ENCODE assay signal across 2 cellular contexts in the genomic region with DNA sequence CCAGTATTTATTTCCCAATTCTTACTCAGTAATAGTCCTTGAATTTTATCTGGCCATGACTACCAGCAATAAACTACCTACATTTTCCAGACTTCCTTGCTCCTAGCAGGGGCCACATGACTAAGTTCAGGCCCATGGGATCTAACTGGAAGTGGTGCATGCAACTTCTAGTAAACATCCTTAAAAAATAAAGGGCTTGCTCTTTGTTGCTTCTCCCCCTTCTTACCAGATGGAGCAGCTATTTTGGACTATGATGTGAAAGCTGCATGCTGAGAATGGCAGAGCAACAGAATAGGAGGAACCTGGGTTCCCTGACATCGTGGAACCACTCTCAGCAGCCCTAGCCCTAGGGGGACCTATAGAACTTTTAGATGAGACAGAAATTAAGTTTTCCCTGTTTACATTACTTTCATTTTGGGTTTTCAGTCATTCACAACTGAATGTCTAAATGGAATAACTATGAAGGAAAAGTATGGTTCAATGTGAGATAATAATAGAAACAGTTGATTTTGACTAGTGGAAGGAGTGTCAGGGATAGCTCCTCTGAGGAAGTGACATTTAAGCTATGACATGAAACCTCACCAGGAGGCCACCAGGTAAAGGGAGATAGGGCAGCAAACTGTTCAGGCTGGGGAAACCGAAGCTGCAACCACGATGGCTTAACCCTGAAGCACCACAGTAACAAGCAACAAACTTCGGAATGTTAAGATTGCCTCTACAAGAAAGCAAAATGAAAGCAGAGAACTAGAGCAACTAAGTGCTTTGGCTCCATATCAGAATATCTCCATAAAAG.
TF ChIP-seq lines count a peak whose summit lies in the region.

No MANE protein-coding gene starts in this region.

TF ChIP-seq in K562, 482 proteins besides CTCF, POLR2A, EP300 and RAD21 (continued from another document):
- TF ChIP-seq, protein P1, sequence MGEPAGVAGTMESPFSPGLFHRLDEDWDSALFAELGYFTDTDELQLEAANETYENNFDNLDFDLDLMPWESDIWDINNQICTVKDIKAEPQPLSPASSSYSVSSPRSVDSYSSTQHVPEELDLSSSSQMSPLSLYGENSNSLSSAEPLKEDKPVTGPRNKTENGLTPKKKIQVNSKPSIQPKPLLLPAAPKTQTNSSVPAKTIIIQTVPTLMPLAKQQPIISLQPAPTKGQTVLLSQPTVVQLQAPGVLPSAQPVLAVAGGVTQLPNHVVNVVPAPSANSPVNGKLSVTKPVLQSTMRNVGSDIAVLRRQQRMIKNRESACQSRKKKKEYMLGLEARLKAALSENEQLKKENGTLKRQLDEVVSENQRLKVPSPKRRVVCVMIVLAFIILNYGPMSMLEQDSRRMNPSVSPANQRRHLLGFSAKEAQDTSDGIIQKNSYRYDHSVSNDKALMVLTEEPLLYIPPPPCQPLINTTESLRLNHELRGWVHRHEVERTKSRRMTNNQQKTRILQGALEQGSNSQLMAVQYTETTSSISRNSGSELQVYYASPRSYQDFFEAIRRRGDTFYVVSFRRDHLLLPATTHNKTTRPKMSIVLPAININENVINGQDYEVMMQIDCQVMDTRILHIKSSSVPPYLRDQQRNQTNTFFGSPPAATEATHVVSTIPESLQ (CRISPR knock-in tag; IDR thresholded peaks at IDR 0.05), result 0 out of 2 replicates have a peak, but pooled peaks have one; percentile 36
- TF ChIP-seq, protein P2, sequence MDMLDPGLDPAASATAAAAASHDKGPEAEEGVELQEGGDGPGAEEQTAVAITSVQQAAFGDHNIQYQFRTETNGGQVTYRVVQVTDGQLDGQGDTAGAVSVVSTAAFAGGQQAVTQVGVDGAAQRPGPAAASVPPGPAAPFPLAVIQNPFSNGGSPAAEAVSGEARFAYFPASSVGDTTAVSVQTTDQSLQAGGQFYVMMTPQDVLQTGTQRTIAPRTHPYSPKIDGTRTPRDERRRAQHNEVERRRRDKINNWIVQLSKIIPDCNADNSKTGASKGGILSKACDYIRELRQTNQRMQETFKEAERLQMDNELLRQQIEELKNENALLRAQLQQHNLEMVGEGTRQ (CRISPR knock-in tag; IDR thresholded peaks at IDR 0.05), result peak; percentile 6; the same call in 1 of the 2 replicates
- TF ChIP-seq, protein P3, sequence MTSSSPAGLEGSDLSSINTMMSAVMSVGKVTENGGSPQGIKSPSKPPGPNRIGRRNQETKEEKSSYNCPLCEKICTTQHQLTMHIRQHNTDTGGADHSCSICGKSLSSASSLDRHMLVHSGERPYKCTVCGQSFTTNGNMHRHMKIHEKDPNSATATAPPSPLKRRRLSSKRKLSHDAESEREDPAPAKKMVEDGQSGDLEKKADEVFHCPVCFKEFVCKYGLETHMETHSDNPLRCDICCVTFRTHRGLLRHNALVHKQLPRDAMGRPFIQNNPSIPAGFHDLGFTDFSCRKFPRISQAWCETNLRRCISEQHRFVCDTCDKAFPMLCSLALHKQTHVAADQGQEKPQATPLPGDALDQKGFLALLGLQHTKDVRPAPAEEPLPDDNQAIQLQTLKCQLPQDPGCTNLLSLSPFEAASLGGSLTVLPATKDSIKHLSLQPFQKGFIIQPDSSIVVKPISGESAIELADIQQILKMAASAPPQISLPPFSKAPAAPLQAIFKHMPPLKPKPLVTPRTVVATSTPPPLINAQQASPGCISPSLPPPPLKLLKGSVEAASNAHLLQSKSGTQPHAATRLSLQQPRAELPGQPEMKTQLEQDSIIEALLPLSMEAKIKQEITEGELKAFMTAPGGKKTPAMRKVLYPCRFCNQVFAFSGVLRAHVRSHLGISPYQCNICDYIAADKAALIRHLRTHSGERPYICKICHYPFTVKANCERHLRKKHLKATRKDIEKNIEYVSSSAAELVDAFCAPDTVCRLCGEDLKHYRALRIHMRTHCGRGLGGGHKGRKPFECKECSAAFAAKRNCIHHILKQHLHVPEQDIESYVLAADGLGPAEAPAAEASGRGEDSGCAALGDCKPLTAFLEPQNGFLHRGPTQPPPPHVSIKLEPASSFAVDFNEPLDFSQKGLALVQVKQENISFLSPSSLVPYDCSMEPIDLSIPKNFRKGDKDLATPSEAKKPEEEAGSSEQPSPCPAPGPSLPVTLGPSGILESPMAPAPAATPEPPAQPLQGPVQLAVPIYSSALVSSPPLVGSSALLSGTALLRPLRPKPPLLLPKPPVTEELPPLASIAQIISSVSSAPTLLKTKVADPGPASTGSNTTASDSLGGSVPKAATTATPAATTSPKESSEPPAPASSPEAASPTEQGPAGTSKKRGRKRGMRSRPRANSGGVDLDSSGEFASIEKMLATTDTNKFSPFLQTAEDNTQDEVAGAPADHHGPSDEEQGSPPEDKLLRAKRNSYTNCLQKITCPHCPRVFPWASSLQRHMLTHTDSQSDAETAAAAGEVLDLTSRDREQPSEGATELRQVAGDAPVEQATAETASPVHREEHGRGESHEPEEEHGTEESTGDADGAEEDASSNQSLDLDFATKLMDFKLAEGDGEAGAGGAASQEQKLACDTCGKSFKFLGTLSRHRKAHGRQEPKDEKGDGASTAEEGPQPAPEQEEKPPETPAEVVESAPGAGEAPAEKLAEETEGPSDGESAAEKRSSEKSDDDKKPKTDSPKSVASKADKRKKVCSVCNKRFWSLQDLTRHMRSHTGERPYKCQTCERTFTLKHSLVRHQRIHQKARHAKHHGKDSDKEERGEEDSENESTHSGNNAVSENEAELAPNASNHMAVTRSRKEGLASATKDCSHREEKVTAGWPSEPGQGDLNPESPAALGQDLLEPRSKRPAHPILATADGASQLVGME (CRISPR knock-in tag; IDR thresholded peaks at IDR 0.05), result no peak
- TF ChIP-seq TCF3 (CRISPR knock-in tag; IDR thresholded peaks at IDR 0.05) (peak; percentile 25; the same call in 1 of the 2 replicates), DPF2 (IDR thresholded peaks at IDR 0.05) (0 out of 2 replicates have a peak, but pooled peaks have one; percentile 24), STAT5A (IDR thresholded peaks at IDR 0.05; ENCODE audit: borderline replicate concordance, low read length) (no peak), FOXM1 (IDR thresholded peaks at IDR 0.05; ENCODE audit: low read depth) (no peak), FOXM1 (CRISPR knock-in tag; IDR thresholded peaks at IDR 0.05; ENCODE audit: low read depth) (no peak), CBFA2T3 (IDR thresholded peaks at IDR 0.05) (peak; percentile 30; the same call in 1 of the 2 replicates)
- TF ChIP-seq, protein P4, sequence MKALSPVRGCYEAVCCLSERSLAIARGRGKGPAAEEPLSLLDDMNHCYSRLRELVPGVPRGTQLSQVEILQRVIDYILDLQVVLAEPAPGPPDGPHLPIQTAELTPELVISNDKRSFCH (CRISPR knock-in tag; IDR thresholded peaks at IDR 0.05), result no peak
- TF ChIP-seq, protein P4 (tag; IDR thresholded peaks at IDR 0.05), result peak; percentile 40; the same call in 1 of the 2 replicates

TF ChIP-seq in SK-N-SH treated with all-trans-retinoic acid at 6 μM for 48 hours, 23 proteins besides CTCF, POLR2A, EP300 and RAD21 (continued from another document):
- TF ChIP-seq ZFP30 (CRISPR knock-in tag; IDR thresholded peaks at IDR 0.05), result no peak
- TF ChIP-seq, protein P5, sequence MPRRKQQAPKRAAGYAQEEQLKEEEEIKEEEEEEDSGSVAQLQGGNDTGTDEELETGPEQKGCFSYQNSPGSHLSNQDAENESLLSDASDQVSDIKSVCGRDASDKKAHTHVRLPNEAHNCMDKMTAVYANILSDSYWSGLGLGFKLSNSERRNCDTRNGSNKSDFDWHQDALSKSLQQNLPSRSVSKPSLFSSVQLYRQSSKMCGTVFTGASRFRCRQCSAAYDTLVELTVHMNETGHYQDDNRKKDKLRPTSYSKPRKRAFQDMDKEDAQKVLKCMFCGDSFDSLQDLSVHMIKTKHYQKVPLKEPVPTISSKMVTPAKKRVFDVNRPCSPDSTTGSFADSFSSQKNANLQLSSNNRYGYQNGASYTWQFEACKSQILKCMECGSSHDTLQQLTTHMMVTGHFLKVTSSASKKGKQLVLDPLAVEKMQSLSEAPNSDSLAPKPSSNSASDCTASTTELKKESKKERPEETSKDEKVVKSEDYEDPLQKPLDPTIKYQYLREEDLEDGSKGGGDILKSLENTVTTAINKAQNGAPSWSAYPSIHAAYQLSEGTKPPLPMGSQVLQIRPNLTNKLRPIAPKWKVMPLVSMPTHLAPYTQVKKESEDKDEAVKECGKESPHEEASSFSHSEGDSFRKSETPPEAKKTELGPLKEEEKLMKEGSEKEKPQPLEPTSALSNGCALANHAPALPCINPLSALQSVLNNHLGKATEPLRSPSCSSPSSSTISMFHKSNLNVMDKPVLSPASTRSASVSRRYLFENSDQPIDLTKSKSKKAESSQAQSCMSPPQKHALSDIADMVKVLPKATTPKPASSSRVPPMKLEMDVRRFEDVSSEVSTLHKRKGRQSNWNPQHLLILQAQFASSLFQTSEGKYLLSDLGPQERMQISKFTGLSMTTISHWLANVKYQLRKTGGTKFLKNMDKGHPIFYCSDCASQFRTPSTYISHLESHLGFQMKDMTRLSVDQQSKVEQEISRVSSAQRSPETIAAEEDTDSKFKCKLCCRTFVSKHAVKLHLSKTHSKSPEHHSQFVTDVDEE (CRISPR knock-in tag; IDR thresholded peaks at IDR 0.05), result no peak
- TF ChIP-seq PPARA (CRISPR knock-in tag; IDR thresholded peaks at IDR 0.05; ENCODE audit: borderline replicate concordance), result no peak
- no peak for TF ChIP-seq TCF4 (CRISPR knock-in tag; IDR thresholded peaks at IDR 0.05; ENCODE audit: borderline replicate concordance)
- no peak for TF ChIP-seq RARB (CRISPR knock-in tag; IDR thresholded peaks at IDR 0.05)
- TF ChIP-seq, protein P6, sequence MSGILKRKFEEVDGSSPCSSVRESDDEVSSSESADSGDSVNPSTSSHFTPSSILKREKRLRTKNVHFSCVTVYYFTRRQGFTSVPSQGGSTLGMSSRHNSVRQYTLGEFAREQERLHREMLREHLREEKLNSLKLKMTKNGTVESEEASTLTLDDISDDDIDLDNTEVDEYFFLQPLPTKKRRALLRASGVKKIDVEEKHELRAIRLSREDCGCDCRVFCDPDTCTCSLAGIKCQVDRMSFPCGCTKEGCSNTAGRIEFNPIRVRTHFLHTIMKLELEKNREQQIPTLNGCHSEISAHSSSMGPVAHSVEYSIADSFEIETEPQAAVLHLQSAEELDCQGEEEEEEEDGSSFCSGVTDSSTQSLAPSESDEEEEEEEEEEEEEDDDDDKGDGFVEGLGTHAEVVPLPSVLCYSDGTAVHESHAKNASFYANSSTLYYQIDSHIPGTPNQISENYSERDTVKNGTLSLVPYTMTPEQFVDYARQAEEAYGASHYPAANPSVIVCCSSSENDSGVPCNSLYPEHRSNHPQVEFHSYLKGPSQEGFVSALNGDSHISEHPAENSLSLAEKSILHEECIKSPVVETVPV (CRISPR knock-in tag; IDR thresholded peaks at IDR 0.05), result no peak
- TF ChIP-seq OSR1 (CRISPR knock-in tag; IDR thresholded peaks at IDR 0.05), result no peak
- TF ChIP-seq, protein P7, sequence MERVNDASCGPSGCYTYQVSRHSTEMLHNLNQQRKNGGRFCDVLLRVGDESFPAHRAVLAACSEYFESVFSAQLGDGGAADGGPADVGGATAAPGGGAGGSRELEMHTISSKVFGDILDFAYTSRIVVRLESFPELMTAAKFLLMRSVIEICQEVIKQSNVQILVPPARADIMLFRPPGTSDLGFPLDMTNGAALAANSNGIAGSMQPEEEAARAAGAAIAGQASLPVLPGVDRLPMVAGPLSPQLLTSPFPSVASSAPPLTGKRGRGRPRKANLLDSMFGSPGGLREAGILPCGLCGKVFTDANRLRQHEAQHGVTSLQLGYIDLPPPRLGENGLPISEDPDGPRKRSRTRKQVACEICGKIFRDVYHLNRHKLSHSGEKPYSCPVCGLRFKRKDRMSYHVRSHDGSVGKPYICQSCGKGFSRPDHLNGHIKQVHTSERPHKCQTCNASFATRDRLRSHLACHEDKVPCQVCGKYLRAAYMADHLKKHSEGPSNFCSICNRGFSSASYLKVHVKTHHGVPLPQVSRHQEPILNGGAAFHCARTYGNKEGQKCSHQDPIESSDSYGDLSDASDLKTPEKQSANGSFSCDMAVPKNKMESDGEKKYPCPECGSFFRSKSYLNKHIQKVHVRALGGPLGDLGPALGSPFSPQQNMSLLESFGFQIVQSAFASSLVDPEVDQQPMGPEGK (CRISPR knock-in tag; IDR thresholded peaks at IDR 0.05; ENCODE audit: borderline replicate concordance), result no peak
- TF ChIP-seq ZNF70 (CRISPR knock-in tag; IDR thresholded peaks at IDR 0.05), result no peak
